ENCODE assay signal across 8 cellular contexts in genomic region chr17:58679263-58680037, GRCh38. TPM values are rescaled to one million over a fixed set of nuclear protein-coding genes. Genes with fewer than 3 reads are reported as not detected.
DNase-seq lines count a peak whose midpoint lies in the region; ATAC-seq and TF ChIP-seq lines count a peak whose summit lies in the region.

No MANE protein-coding gene starts in this region.

- no peak for TF ChIP-seq CTCF in progenitor cell of endocrine pancreas (IDR thresholded peaks at IDR 0.05; ENCODE audit: unreplicated experiment)

- H3K4me3 Mint-ChIP-seq in progenitor cell of endocrine pancreas (ENCODE audit: low read depth), result no peak overlapping the region

- H3K27me3 Mint-ChIP-seq in progenitor cell of endocrine pancreas, result peaks cover 3% of the 10 kb centered on the region

- peak overlapping the region; percentile 5 for H3K27ac Mint-ChIP-seq in progenitor cell of endocrine pancreas

- ATAC-seq in GM21717 (IDR thresholded peaks at IDR 0.05; ENCODE audit: unreplicated experiment) (no peak), GM19397 (IDR thresholded peaks at IDR 0.05; ENCODE audit: unreplicated experiment) (no peak)

- DNase-seq in NCI-H2081 (lab: John Stamatoyannopoulos, UW) (peak; percentile 33 to 60), NCI-H2081 treated with DMSO at 0.1 percent for 48 hours (lab: John Stamatoyannopoulos, UW) (no peak), NCI-H446 treated with DMSO at 0.1 percent for 48 hours (lab: John Stamatoyannopoulos, UW) (peak; percentile 56), cerebellar cortex (ENCODE audit: low spot score) (peak; percentile 95), progenitor cell of endocrine pancreas (ENCODE audit: low spot score, unreplicated experiment) (no peak)
- DNase-seq in activated naive CD4-positive, alpha-beta T cell treated with Interleukin-2 at 50 U/mL for 16 hours, result no peak

- no peaks in the 10 kb centered on the region for H3K4me1 Mint-ChIP-seq in progenitor cell of endocrine pancreas (ENCODE audit: low read depth)

- H3K9me3 Mint-ChIP-seq in progenitor cell of endocrine pancreas (ENCODE audit: low read depth), result no peaks in the 10 kb centered on the region

- no peaks in the 10 kb centered on the region for H3K36me3 Mint-ChIP-seq in progenitor cell of endocrine pancreas (ENCODE audit: insufficient read depth)

RNA-seq across cellular contexts. Expression of gene TEX14, which starts 12.4 kb away (rescaled TPM):
- 0.11 and 0.22 TPM in 2 replicates for total RNA-seq in progenitor cell of endocrine pancreas

RNA-seq across cellular contexts. Expression of gene RAD51C, which starts 13.0 kb away (rescaled TPM):
- 32.7 and 33.3 TPM in 2 replicates for total RNA-seq in progenitor cell of endocrine pancreas

Comparison
In these comparisons a context has a peak if more than half of its experiments do, and no peak if none do; other contexts are left out.
1. DNase-seq: peak in NCI-H2081 (2 of 2), NCI-H446 treated with DMSO at 0.1 percent for 48 hours (single experiment) and cerebellar cortex (single experiment); none in NCI-H2081 treated with DMSO at 0.1 percent for 48 hours (single experiment), progenitor cell of endocrine pancreas (single experiment) and activated naive CD4-positive, alpha-beta T cell treated with Interleukin-2 at 50 U/mL for 16 hours (single experiment).